In genomic region chr4:2462992-2463762, GRCh38 we compare ENCODE assay signal across 8 cellular contexts. TPM values are rescaled to one million over a fixed set of nuclear protein-coding genes. Genes with fewer than 3 reads are reported as not detected.
DNase-seq lines count a peak whose midpoint lies in the region; ATAC-seq and TF ChIP-seq lines count a peak whose summit lies in the region.

No MANE protein-coding gene starts in this region.

- WGBS in H9 (ENCODE audit: extremely low coverage, insufficient read length, low lambda C conversion rate), result no CpG with 5 or more reads among the region's 35 CpGs

- H3K4me2 ChIP-seq in H9 (ENCODE audit: insufficient read depth, insufficient read length, low read length) (peak overlapping the region; percentile 32), skeletal muscle satellite cell (ENCODE audit: low read length) (peak overlapping the region; percentile 86)

- no peak overlapping the region for H2BK12ac ChIP-seq in H9 (ENCODE audit: insufficient read length, low read depth, low read length)

- H3K36me3 Mint-ChIP-seq in H9 (ENCODE audit: insufficient read depth in 1 of 3, low read depth in 3 of 3) (peaks cover 0 to 7% (median 5%) of the 10 kb centered on the region in 3 experiments; a peak in 5 of 7 replicates), glutamatergic neuron (ENCODE audit: unreplicated experiment) (no peaks in the 10 kb centered on the region)

- no peak overlapping the region for H2BK5ac ChIP-seq in H9 (ENCODE audit: insufficient read length, low read length)

- H4K8ac ChIP-seq in H9 (replicated peaks; ENCODE audit: insufficient read length, low read depth, low read length), result no peak overlapping the region

- H3K36me3 ChIP-seq in skeletal muscle satellite cell (ENCODE audit: insufficient read depth, low read length), result no peaks in the 10 kb centered on the region

- H3K79me1 ChIP-seq in H9 (ENCODE audit: insufficient read depth, low read depth, low read length, poor library complexity, severe bottlenecking), result no peaks in the 10 kb centered on the region

- no peaks in the 10 kb centered on the region; a peak in 1 of 5 replicates for H3K9me3 Mint-ChIP-seq in H9
- peaks cover 5% of the 10 kb centered on the region for H3K9me3 Mint-ChIP-seq in glutamatergic neuron (ENCODE audit: unreplicated experiment)

- peaks cover 5% of the 10 kb centered on the region for H3K23me2 ChIP-seq in H9 (ENCODE audit: insufficient read length, low read depth, low read length, poor library complexity, severe bottlenecking)

- TF ChIP-seq CTCF in H9 (conservative IDR thresholded peaks at IDR 0.05) (no peak; the same call in 2 of the 3 replicates), WI38 (IDR thresholded peaks at IDR 0.05; ENCODE audit: low read depth, low read length) (no peak), glutamatergic neuron (IDR thresholded peaks at IDR 0.05; ENCODE audit: partially characterized antibody, unreplicated experiment) (no peak)

- H3K27me3 ChIP-seq in H9 (ENCODE audit: insufficient read depth, low read length) (peaks cover 3% of the 10 kb centered on the region; the same call in 1 of the 2 replicates), skeletal muscle satellite cell (ENCODE audit: control insufficient read depth, insufficient read depth, low read length) (peaks cover 5% of the 10 kb centered on the region)

- H3K27me3 Mint-ChIP-seq in H9 (ENCODE audit: low read depth), result peaks cover 38% of the 10 kb centered on the region
- peaks cover 3% of the 10 kb centered on the region for H3K27me3 Mint-ChIP-seq in glutamatergic neuron (ENCODE audit: unreplicated experiment)

- H3K4me1 ChIP-seq in H9 (ENCODE audit: insufficient read depth, low read length) (no peaks in the 10 kb centered on the region), skeletal muscle satellite cell (ENCODE audit: control insufficient read depth, insufficient read depth, low read length) (peaks cover 10% of the 10 kb centered on the region)

- no peak overlapping the region for H3K56ac ChIP-seq in H9 (ENCODE audit: insufficient read length, low read depth, low read length)

- no peaks in the 10 kb centered on the region for H4K20me1 ChIP-seq in H9 (ENCODE audit: control insufficient read depth, insufficient read depth, insufficient read length)

- no peak overlapping the region for H2BK120ac ChIP-seq in H9 (ENCODE audit: low read depth, low read length, poor library complexity, severe bottlenecking)

- H3K23ac ChIP-seq in H9 (ENCODE audit: insufficient read length, low read depth, low read length), result no peak overlapping the region

- H3K4ac ChIP-seq in H9 (ENCODE audit: low read depth, low read length), result no peak overlapping the region

- H2BK20ac ChIP-seq in H9 (ENCODE audit: low read depth, low read length, poor library complexity, severe bottlenecking), result no peak overlapping the region

- no peak overlapping the region for H3T11ph ChIP-seq in H9 (ENCODE audit: low read length)

- H4K5ac ChIP-seq in H9 (ENCODE audit: insufficient read length, low read depth, low read length), result no peak overlapping the region

- H2AFZ ChIP-seq in H9 (ENCODE audit: low read length), result no peak overlapping the region

- no peak overlapping the region; a peak in 1 of 7 replicates for H3K27ac Mint-ChIP-seq in H9
- no peak overlapping the region for H3K27ac Mint-ChIP-seq in glutamatergic neuron (ENCODE audit: unreplicated experiment)

- no peak overlapping the region for H2BK15ac ChIP-seq in H9 (ENCODE audit: low read depth, low read length)

- ATAC-seq in GM21723 (IDR thresholded peaks at IDR 0.05; ENCODE audit: unreplicated experiment), result no peak

- no peak overlapping the region for H3K18ac ChIP-seq in H9 (ENCODE audit: insufficient read length, low read depth, low read length)

- H3K27ac ChIP-seq in H9 (ENCODE audit: insufficient read length, low read depth, low read length), result no peak overlapping the region

- DNase-seq in H9 (peak; percentile 61), glutamatergic neuron (no peak), NCI-H2227 treated with DMSO at 0.1 percent for 48 hours (lab: John Stamatoyannopoulos, UW) (no peak), T1000 (lab: John Stamatoyannopoulos, UW) (no peak), pons (ENCODE audit: low spot score) (no peak)

- H3K4me3 ChIP-seq in WI38 (ENCODE audit: low read depth, low read length) (peak overlapping the region; percentile 49), skeletal muscle satellite cell (ENCODE audit: low read length) (peak overlapping the region; percentile 69)

- no peaks in the 10 kb centered on the region; the same call in 1 of the 2 replicates for H3K79me2 ChIP-seq in H9 (ENCODE audit: insufficient read depth, low read length)

- H3K9ac ChIP-seq in H9 (ENCODE audit: extremely low read depth, insufficient read length, low read length), result no peak overlapping the region
- no peak overlapping the region for H3K9ac ChIP-seq in skeletal muscle satellite cell (ENCODE audit: low read depth, low read length)

- no peak overlapping the region for H4K91ac ChIP-seq in H9 (ENCODE audit: insufficient read length, low read depth, low read length)

- H3K4me1 Mint-ChIP-seq in H9 (peaks cover 15 to 24% of the 10 kb centered on the region in 2 experiments), glutamatergic neuron (ENCODE audit: low read depth, unreplicated experiment) (peaks cover 3% of the 10 kb centered on the region)

- no peak overlapping the region for H3K14ac ChIP-seq in H9 (ENCODE audit: insufficient read depth, low read length)

- H3K9me3 ChIP-seq in H9 (ENCODE audit: control insufficient read depth, low read depth, low read length) (no peaks in the 10 kb centered on the region), skeletal muscle satellite cell (replicated peaks; ENCODE audit: low read length) (no peaks in the 10 kb centered on the region)

- no peak overlapping the region for H2AK5ac ChIP-seq in H9 (ENCODE audit: insufficient read length, low read length)

- H3K4me3 Mint-ChIP-seq in H9, result peak overlapping the region; percentile 53 to 75
- H3K4me3 Mint-ChIP-seq in glutamatergic neuron (ENCODE audit: unreplicated experiment), result peak overlapping the region; percentile 0

RNA-seq across cellular contexts. Expression of gene RNF4, which starts 5.7 kb away (rescaled TPM):
- 88.5 and 92.0 TPM in 2 replicates for total RNA-seq in H9 (2021)
- 73.6 TPM for total RNA-seq in glutamatergic neuron (ENCODE audit: unreplicated experiment)
- 64.7 and 67.4 TPM in 2 replicates for total RNA-seq in skeletal muscle satellite cell (2012; rRNA removed)

RNA-seq across cellular contexts. Expression of gene CFAP99, which starts 44.4 kb away (rescaled TPM):
- total RNA-seq in H9 (2021) (0.13 and 0.35 TPM in 2 replicates), glutamatergic neuron (ENCODE audit: unreplicated experiment) (not detected)
- under 0.01 TPM in 1 of 2 replicates, not detected in the other for total RNA-seq in skeletal muscle satellite cell (2012; rRNA removed)

RNA-seq across cellular contexts. Expression of gene ZFYVE28, which starts 44.7 kb away (rescaled TPM):
- total RNA-seq in H9 (2021) (0.98 and 1.2 TPM in 2 replicates), glutamatergic neuron (ENCODE audit: unreplicated experiment) (4.8 TPM)
- 1.8 and 2.6 TPM in 2 replicates for total RNA-seq in skeletal muscle satellite cell (2012; rRNA removed)
